In genomic region chr7:46320956-46321355, GRCh38 we compare ENCODE assay signal across 36 cellular contexts.
DNase-seq lines count a peak whose midpoint lies in the region; ATAC-seq, FAIRE-seq and TF ChIP-seq lines count a peak whose summit lies in the region.
"Had no signal": no experiment of that assay in that cellular context is flagged by ENCODE, and none has a peak within 500 bp of the region (broad histone marks: within the 10 kb centered on the region; RNA-seq: fewer than 3 reads in every experiment).

No MANE protein-coding gene starts in this region.

- H3K9ac ChIP-seq in endothelial cell of umbilical vein (replicated peaks; ENCODE audit: extremely low read depth, insufficient read depth, low read length) (no peak overlapping the region), neural progenitor cell (no peak overlapping the region)
- H3K9ac ChIP-seq: KMS-11, SK-N-SH had no signal

- intact Hi-C loops in endothelial cell of umbilical vein (cut with micrococcal nuclease) = loop anchor here (1.0 to 5.0 kb wide), 5 partner anchors 24 to 441 kb away; no protein-coding TSS in a partner anchor

- H3F3A ChIP-seq in neural progenitor cell (ENCODE audit: low read depth) = no peaks in the 10 kb centered on the region

- dilution Hi-C loops in endothelial cell of umbilical vein (cut with MboI; ENCODE audit: extremely low pct_ligation_motif_present, low sequenced_read_pairs) = no loop called here

- no peak overlapping the region for H3K4me3 Mint-ChIP-seq in neural progenitor cell
- H3K4me3 Mint-ChIP-seq: activated naive CD8-positive, alpha-beta T cell treated with anti-CD3 and anti-CD28 coated beads, Interleukin-2, amount 10 ng/mL, durations not matched to agents 7 days and 5 days; activated T-cell treated with anti-CD3 and anti-CD28 coated beads, Interleukin-2, amount 50 U/mL, for 4 hours; natural killer cell; stimulated activated effector memory CD8-positive, alpha-beta T cell treated with anti-CD3 and anti-CD28 coated beads, Interleukin-12 subunit alpha, Interleukin-12 subunit beta, amount 100 ng/mL, for 72 hours; type B pancreatic cell had no signal

- H3K27me3 Mint-ChIP-seq in neural progenitor cell (ENCODE audit: insufficient read depth, low read depth) = peaks cover 2% of the 10 kb centered on the region
- H3K27me3 Mint-ChIP-seq: activated naive CD8-positive, alpha-beta T cell treated with anti-CD3 and anti-CD28 coated beads, Interleukin-2, amount 10 ng/mL, durations not matched to agents 7 days and 5 days; type B pancreatic cell had no signal

- H3K36me3 ChIP-seq in ACC112 (ENCODE audit: insufficient read depth, low read length) = no peaks in the 10 kb centered on the region
- no peaks in the 10 kb centered on the region for H3K36me3 ChIP-seq in SJSA1
- no peaks in the 10 kb centered on the region for H3K36me3 ChIP-seq in endothelial cell of umbilical vein (ENCODE audit: control insufficient read depth in 2 of 2, extremely low read depth in 1 of 2, insufficient read depth in 2 of 2, low read length in 2 of 2)
- H3K36me3 ChIP-seq in neural progenitor cell = no peaks in the 10 kb centered on the region
- H3K36me3 ChIP-seq: MG63, sigmoid colon had no signal

- no peaks in the 10 kb centered on the region for H3K79me2 ChIP-seq in ACC112 (ENCODE audit: control insufficient read depth, insufficient read depth, low read length, unreplicated experiment)
- no peaks in the 10 kb centered on the region for H3K79me2 ChIP-seq in endothelial cell of umbilical vein (ENCODE audit: control insufficient read depth, insufficient read depth, low read length)
- H3K79me2 ChIP-seq in neural progenitor cell (ENCODE audit: low read depth) = no peaks in the 10 kb centered on the region

- no peak overlapping the region for H3K4me2 ChIP-seq in endothelial cell of umbilical vein (ENCODE audit: insufficient read depth, low read length)
- H3K4me2 ChIP-seq in neural progenitor cell = no peak overlapping the region
- H3K4me2 ChIP-seq: KMS-11 had no signal

- H3K36me3 Mint-ChIP-seq in neural progenitor cell = no peaks in the 10 kb centered on the region
- H3K36me3 Mint-ChIP-seq: activated naive CD8-positive, alpha-beta T cell treated with anti-CD3 and anti-CD28 coated beads, Interleukin-2, amount 10 ng/mL, durations not matched to agents 7 days and 5 days; natural killer cell; stimulated activated effector memory CD8-positive, alpha-beta T cell treated with anti-CD3 and anti-CD28 coated beads, Interleukin-12 subunit alpha, Interleukin-12 subunit beta, amount 100 ng/mL, for 72 hours; type B pancreatic cell had no signal

- H3K9me1 ChIP-seq in endothelial cell of umbilical vein (replicated peaks; ENCODE audit: control insufficient read depth, extremely low read depth, insufficient read depth, low read length) = no peaks in the 10 kb centered on the region

- TF ChIP-seq CTCF in endothelial cell of umbilical vein (IDR thresholded peaks at IDR 0.05; ENCODE audit: extremely low read depth in 1 of 2, insufficient read depth in 1 of 2, low read depth in 1 of 2, low read length in 2 of 2) (no peak), neural progenitor cell (IDR thresholded peaks at IDR 0.05) (no peak)

- POLR2A ChIA-PET in endothelial cell of umbilical vein (lab: Charles Lee) = interaction anchor here (0.6 kb wide), 1 partner anchor 712 kb away, joined by 3 read pairs; no protein-coding TSS in a partner anchor

- H3K4me1 ChIP-seq in ACC112 (ENCODE audit: control insufficient read depth, insufficient read depth, low read length, unreplicated experiment) = peaks cover 15% of the 10 kb centered on the region
- H3K4me1 ChIP-seq in SJSA1 (replicated peaks) = peaks cover 19% of the 10 kb centered on the region
- H3K4me1 ChIP-seq in endothelial cell of umbilical vein (ENCODE audit: control insufficient read depth, extremely low read depth, insufficient read depth, low read length) = no peaks in the 10 kb centered on the region
- H3K4me1 ChIP-seq in neural progenitor cell = no peaks in the 10 kb centered on the region
- H3K4me1 ChIP-seq: body of pancreas, psoas muscle, sigmoid colon had no signal

- CTCF ChIA-PET in endothelial cell of umbilical vein (lab: Charles Lee) = interaction anchor here (0.8 to 1.8 kb wide), 5 partner anchors 9 to 780 kb away, joined by 3 to 12 read pairs (median 4); no protein-coding TSS in a partner anchor

- H3K4me1 Mint-ChIP-seq in neural progenitor cell = no peaks in the 10 kb centered on the region
- H3K4me1 Mint-ChIP-seq: activated naive CD8-positive, alpha-beta T cell treated with anti-CD3 and anti-CD28 coated beads, Interleukin-2, amount 10 ng/mL, durations not matched to agents 7 days and 5 days; natural killer cell; stimulated activated effector memory CD8-positive, alpha-beta T cell treated with anti-CD3 and anti-CD28 coated beads, Interleukin-12 subunit alpha, Interleukin-12 subunit beta, amount 100 ng/mL, for 72 hours had no signal

- H3K27ac ChIP-seq in ACC112 (ENCODE audit: low read depth, low read length) (peak overlapping the region; percentile 53; the same call in 1 of the 2 replicates), SJSA1 (peak overlapping the region; percentile 94), endothelial cell of umbilical vein (ENCODE audit: insufficient read depth, low read depth, low read length) (peak overlapping the region; percentile 58), neural progenitor cell (no peak overlapping the region)
- H3K27ac ChIP-seq: body of pancreas, foreskin keratinocyte, HL-60, KMS-11, psoas muscle, sigmoid colon had no signal

- peak overlapping the region; percentile 32 for H2AFZ ChIP-seq in ACC112 (ENCODE audit: low read length, unreplicated experiment)
- no peak overlapping the region for H2AFZ ChIP-seq in endothelial cell of umbilical vein (ENCODE audit: low read depth, low read length)
- H2AFZ ChIP-seq in neural progenitor cell (replicated peaks) = peak overlapping the region; percentile 58

- H4K20me1 ChIP-seq in endothelial cell of umbilical vein (replicated peaks; ENCODE audit: control insufficient read depth, extremely low read depth, insufficient read depth, low read length) (no peaks in the 10 kb centered on the region), neural progenitor cell (ENCODE audit: low read depth) (no peaks in the 10 kb centered on the region)

- H3K27me3 ChIP-seq in ACC112 (ENCODE audit: insufficient read depth, low read length) (no peaks in the 10 kb centered on the region), SJSA1 (replicated peaks) (no peaks in the 10 kb centered on the region), endothelial cell of umbilical vein (ENCODE audit: control insufficient read depth in 2 of 2, insufficient read depth in 2 of 2, low read length in 2 of 2) (no peaks in the 10 kb centered on the region), neural progenitor cell (no peaks in the 10 kb centered on the region)
- H3K27me3 ChIP-seq: body of pancreas, foreskin keratinocyte, MG63, sigmoid colon had no signal

- H3K4me3 ChIP-seq in ACC112 (ENCODE audit: low read depth, low read length) (no peak overlapping the region), SJSA1 (no peak overlapping the region), endothelial cell of umbilical vein (replicated peaks in 1 of 3; ENCODE audit: insufficient read depth in 1 of 3, low read depth in 1 of 3, low read length in 3 of 3) (no peak overlapping the region), neural progenitor cell (no peak overlapping the region)
- H3K4me3 ChIP-seq: body of pancreas, MG63, psoas muscle, sigmoid colon had no signal

- no TSS peak for BruUV-seq in endothelial cell of umbilical vein (replicated peaks; lab: Mats Ljungman, UMichigan)

- TF ChIP-seq POLR2A in endothelial cell of umbilical vein (IDR thresholded peaks at IDR 0.05; ENCODE audit: low read depth, low read length) = no peak

- DNase-seq in SJSA1 (ENCODE audit: low read depth in 1 of 2, low spot score in 2 of 2) = no peak
- DNase-seq in endothelial cell of umbilical vein (ENCODE audit: low read depth, low spot score) = no peak
- DNase-seq in neural progenitor cell (ENCODE audit: low spot score) = no peak
- no peak for DNase-seq in NCI-H748 treated with DMSO at 0.1 percent for 48 hours (lab: John Stamatoyannopoulos, UW)
- DNase-seq in amygdala (lab: John Stamatoyannopoulos, UW) = no peak
- DNase-seq: activated CD4-positive, alpha-beta T cell treated with anti-CD3 and anti-CD28 coated beads, Interleukin-2, amount 50 U/mL, for 1 hour; activated CD4-positive, CD25-positive, alpha-beta regulatory T cell; activated gamma-delta T cell treated with Interleukin-2 at 50 U/mL for 16 hours; activated naive CD8-positive, alpha-beta T cell treated with anti-CD3 and anti-CD28 coated beads, Interleukin-2, amount 10 ng/mL, durations not matched to agents 7 days and 5 days; activated T-cell treated with anti-CD3 and anti-CD28 coated beads, Interleukin-2, amount 50 U/mL, for 4 hours; body of pancreas; cerebellar nuclear complex; DND-41; GOT3; kidney glomerular epithelial cell; MG63; natural killer cell; NCI-H1105 treated with DMSO at 0.1 percent for 48 hours; NCI-H187 treated with DMSO at 0.1 percent for 48 hours; NCI-H2171 treated with DMSO at 0.1 percent for 48 hours; NCI-H510A; occipital lobe; OCI-M1; psoas muscle; sigmoid colon; SK-N-SH had no signal

- H3K9me3 ChIP-seq in SJSA1 (replicated peaks) (no peaks in the 10 kb centered on the region), endothelial cell of umbilical vein (replicated peaks; ENCODE audit: control insufficient read depth, insufficient read depth, low read length) (no peaks in the 10 kb centered on the region), neural progenitor cell (ENCODE audit: low read depth) (no peaks in the 10 kb centered on the region)
- H3K9me3 ChIP-seq: body of pancreas, MG63, psoas muscle, sigmoid colon, SK-N-SH had no signal

- no peak for FAIRE-seq in endothelial cell of umbilical vein (lab: Jason Lieb, UNC)
- FAIRE-seq: GM19239, TTC549 had no signal

- no peaks in the 10 kb centered on the region for H3K9me3 Mint-ChIP-seq in neural progenitor cell

- ATAC-seq in esophagus mucosa (no peak), HG02678 (IDR thresholded peaks at IDR 0.05; ENCODE audit: unreplicated experiment) (no peak)
- ATAC-seq: activated T-cell treated with anti-CD3 and anti-CD28 coated beads, Interleukin-2, amount 50 U/mL, for 4 hours; body of pancreas; foreskin keratinocyte; natural killer cell; psoas muscle; stimulated activated effector memory CD8-positive, alpha-beta T cell treated with anti-CD3 and anti-CD28 coated beads, Interleukin-12 subunit alpha, Interleukin-12 subunit beta, amount 100 ng/mL, for 72 hours had no signal

- H3K27ac Mint-ChIP-seq in neural progenitor cell = no peak overlapping the region
- H3K27ac Mint-ChIP-seq: activated naive CD8-positive, alpha-beta T cell treated with anti-CD3 and anti-CD28 coated beads, Interleukin-2, amount 10 ng/mL, durations not matched to agents 7 days and 5 days; natural killer cell; stimulated activated effector memory CD8-positive, alpha-beta T cell treated with anti-CD3 and anti-CD28 coated beads, Interleukin-12 subunit alpha, Interleukin-12 subunit beta, amount 100 ng/mL, for 72 hours; type B pancreatic cell had no signal

TF ChIP-seq in endothelial cell of umbilical vein, 7 proteins besides CTCF, POLR2A, EP300 and RAD21 (continues in another document):
- TF ChIP-seq, protein P1, sequence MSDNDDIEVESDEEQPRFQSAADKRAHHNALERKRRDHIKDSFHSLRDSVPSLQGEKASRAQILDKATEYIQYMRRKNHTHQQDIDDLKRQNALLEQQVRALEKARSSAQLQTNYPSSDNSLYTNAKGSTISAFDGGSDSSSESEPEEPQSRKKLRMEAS (IDR thresholded peaks at IDR 0.05; ENCODE audit: insufficient read depth, insufficient read length) = no peak
- TF ChIP-seq FOS (IDR thresholded peaks at IDR 0.05; ENCODE audit: borderline replicate concordance, insufficient read depth, low read length) = no peak
